ENCODE assay signal across 13 cellular contexts in genomic region chr1:218983848-218984247, GRCh38.
DNase-seq lines count a peak whose midpoint lies in the region; TF ChIP-seq lines count a peak whose summit lies in the region.
"Had no signal": no experiment of that assay in that cellular context is flagged by ENCODE, and none has a peak within 500 bp of the region (broad histone marks: within the 10 kb centered on the region; RNA-seq: fewer than 3 reads in every experiment).

No MANE protein-coding gene starts in this region.

- H3K36me3 ChIP-seq in Loucy (ENCODE audit: insufficient read depth, low read length), result no peaks in the 10 kb centered on the region
- no peaks in the 10 kb centered on the region for H3K36me3 ChIP-seq in endodermal cell (ENCODE audit: control insufficient read depth, insufficient read depth, low read length)
- H3K36me3 ChIP-seq: uterus had no signal

- WGBS in endodermal cell (ENCODE audit: insufficient coverage in 1 of 2, insufficient read length in 1 of 2), 2 experiments, result 79 to 100% methylated on average over 1 to 4 of the region's 4 CpGs

- no peak overlapping the region for H3K4me2 ChIP-seq in Loucy (ENCODE audit: low read depth, low read length, poor library complexity, severe bottlenecking)
- H3K4me2 ChIP-seq: PC-9 had no signal

- H3K4me1 ChIP-seq in Loucy (ENCODE audit: insufficient read depth, low read length, poor library complexity, severe bottlenecking) (no peaks in the 10 kb centered on the region), endodermal cell (ENCODE audit: control insufficient read depth, insufficient read depth, low read length) (no peaks in the 10 kb centered on the region)
- H3K4me1 ChIP-seq: uterus had no signal

- no peak overlapping the region for H2AFZ ChIP-seq in Loucy (ENCODE audit: low read length)
- H2AFZ ChIP-seq: PC-9 had no signal

- H4K20me1 ChIP-seq in Loucy (ENCODE audit: insufficient read depth, low read length, poor library complexity, severe bottlenecking), result no peaks in the 10 kb centered on the region

- no peak overlapping the region for H3K4me3 Mint-ChIP-seq in endodermal cell
- H3K4me3 Mint-ChIP-seq in type B pancreatic cell, result no peak overlapping the region

- TF ChIP-seq CTCF in Loucy (conservative IDR thresholded peaks at IDR 0.05; ENCODE audit: low read length), result peak; percentile 78
- peak; percentile 84 for TF ChIP-seq CTCF in endodermal cell (conservative IDR thresholded peaks at IDR 0.05)
- peak; percentile 66 for TF ChIP-seq CTCF in type B pancreatic cell (conservative IDR thresholded peaks at IDR 0.05)

- H3K9me3 ChIP-seq in Loucy (ENCODE audit: insufficient read depth, low read depth, low read length), result no peaks in the 10 kb centered on the region
- H3K9me3 ChIP-seq in endodermal cell (ENCODE audit: control insufficient read depth, low read length), result peaks cover 4% of the 10 kb centered on the region
- H3K9me3 ChIP-seq: uterus had no signal

- no peak overlapping the region for H3K27ac Mint-ChIP-seq in endodermal cell
- H3K27ac Mint-ChIP-seq in type B pancreatic cell, result no peak overlapping the region
- H3K27ac Mint-ChIP-seq: activated naive CD4-positive, alpha-beta T cell treated with anti-CD3 and anti-CD28 coated beads, Interleukin-2, amount 50 U/mL, for 72 hours had no signal

- H3K36me3 Mint-ChIP-seq in endodermal cell (ENCODE audit: low read depth), result no peaks in the 10 kb centered on the region
- no peaks in the 10 kb centered on the region for H3K36me3 Mint-ChIP-seq in type B pancreatic cell
- H3K36me3 Mint-ChIP-seq: activated naive CD4-positive, alpha-beta T cell treated with anti-CD3 and anti-CD28 coated beads, Interleukin-2, amount 50 U/mL, for 72 hours had no signal

- H3K9me3 Mint-ChIP-seq in endodermal cell, result peaks cover 4% of the 10 kb centered on the region
- H3K9me3 Mint-ChIP-seq in type B pancreatic cell, result peaks cover 4% of the 10 kb centered on the region

- no peaks in the 10 kb centered on the region for H3K9me2 ChIP-seq in Loucy (replicated peaks; ENCODE audit: low read depth, low read length)

- H3K4me1 Mint-ChIP-seq in endodermal cell, result no peaks in the 10 kb centered on the region
- H3K4me1 Mint-ChIP-seq in type B pancreatic cell (ENCODE audit: unreplicated experiment), result peaks cover 5% of the 10 kb centered on the region

- H3K27ac ChIP-seq in endodermal cell (ENCODE audit: low read depth, low read length), result no peak overlapping the region
- H3K27ac ChIP-seq: PC-9, uterus had no signal

- peak; percentile 23 for DNase-seq in SIG-M5 treated with dmso at 0.1 percent for 504 hours (lab: John Stamatoyannopoulos, UW; ENCODE audit: unreplicated experiment)
- DNase-seq in SIG-M5 (lab: John Stamatoyannopoulos, UW), result no peak
- DNase-seq in endodermal cell, result peak; percentile 83
- DNase-seq in type B pancreatic cell (ENCODE audit: extremely low spot score, unreplicated experiment), result no peak
- DNase-seq in NCI-H1694 treated with DMSO at 0.1 percent for 48 hours (lab: John Stamatoyannopoulos, UW), result no peak
- DNase-seq in mesenteric fat pad (ENCODE audit: low spot score), result no peak
- no peak for DNase-seq in NOMO-1 (lab: John Stamatoyannopoulos, UW; ENCODE audit: unreplicated experiment in 2 of 2)
- DNase-seq: activated CD4-positive, alpha-beta T cell treated with anti-CD3 and anti-CD28 coated beads for 1 hour; KG1; PC-9; uterus had no signal

- H3K27me3 Mint-ChIP-seq in endodermal cell (ENCODE audit: insufficient read depth) (no peaks in the 10 kb centered on the region), type B pancreatic cell (peaks cover 4% of the 10 kb centered on the region)

- H3K79me2 ChIP-seq in Loucy (ENCODE audit: insufficient read depth, low read length), result no peaks in the 10 kb centered on the region

- H3K27me3 ChIP-seq in Loucy (ENCODE audit: insufficient read depth, low read length, poor library complexity, severe bottlenecking) (no peaks in the 10 kb centered on the region), endodermal cell (ENCODE audit: control insufficient read depth, insufficient read depth, low read length, poor library complexity, severe bottlenecking) (no peaks in the 10 kb centered on the region)
- H3K27me3 ChIP-seq: uterus had no signal

- no peak overlapping the region for H3K9ac ChIP-seq in Loucy (ENCODE audit: low read depth, low read length, poor library complexity, severe bottlenecking)
- no peak overlapping the region for H3K9ac ChIP-seq in endodermal cell (ENCODE audit: extremely low read depth, low read length, poor library complexity, severe bottlenecking)

- H3K4me3 ChIP-seq in Loucy (ENCODE audit: low read length, poor library complexity, severe bottlenecking), result no peak overlapping the region
- no peak overlapping the region for H3K4me3 ChIP-seq in endodermal cell (ENCODE audit: low read length)
- H3K4me3 ChIP-seq: PC-9, uterus had no signal

- H3F3A ChIP-seq in Loucy (ENCODE audit: low read depth), result no peaks in the 10 kb centered on the region

Comparison
In these comparisons a context has a peak if more than half of its experiments do, and no peak if none do; other contexts are left out.
1. DNase-seq: peak in SIG-M5 treated with dmso at 0.1 percent for 504 hours (single experiment) and endodermal cell (single experiment); none in SIG-M5 (single experiment), type B pancreatic cell (single experiment), NCI-H1694 treated with DMSO at 0.1 percent for 48 hours (single experiment), mesenteric fat pad (single experiment) and NOMO-1 (0 of 2).
2. Peak in every context shown above with its lines, with median percentiles within 50 percentile points of each other: CTCF ChIP-seq.